In the genomic region with DNA sequence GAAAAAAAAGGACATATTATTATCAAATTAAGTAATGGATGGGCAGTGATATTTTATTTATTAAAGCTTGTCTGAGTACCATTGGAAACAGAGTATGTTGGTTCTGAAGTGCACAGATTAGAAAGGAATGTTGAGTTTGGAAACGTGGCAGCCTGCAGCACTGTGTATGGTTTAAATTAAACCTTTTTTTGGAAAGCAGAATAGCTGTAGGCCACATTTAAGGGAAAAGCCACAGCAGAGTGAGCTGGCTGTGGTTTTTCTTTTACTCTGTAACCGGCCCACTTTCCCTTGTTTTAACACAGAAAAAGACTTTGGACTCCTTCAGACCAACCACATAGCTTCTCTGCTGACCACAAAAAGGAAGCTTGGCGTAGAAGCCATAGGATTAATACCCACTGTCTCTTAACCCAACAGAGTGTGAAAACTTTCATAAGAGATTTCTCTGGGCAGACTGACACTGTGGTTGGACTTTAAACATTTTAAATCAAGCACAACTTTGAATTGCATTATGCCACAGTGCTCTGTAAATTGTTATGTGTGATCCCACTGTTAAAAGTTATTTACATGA, we compare ENCODE assay signal across 10 cellular contexts.
DNase-seq lines count a peak whose midpoint lies in the region; ATAC-seq and TF ChIP-seq lines count a peak whose summit lies in the region.
"Had no signal": no experiment of that assay in that cellular context is flagged by ENCODE, and none has a peak within 500 bp of the region (broad histone marks: within the 10 kb centered on the region; RNA-seq: fewer than 3 reads in every experiment).

No MANE protein-coding gene starts in this region.

- peaks cover 0 to 2% (median 0%) of the 10 kb centered on the region in 5 experiments for H3K9me3 Mint-ChIP-seq in brain
- H3K9me3 Mint-ChIP-seq: IgD-negative memory B cell, nephron progenitor cell had no signal

- H3K27me3 ChIP-seq in A673 (replicated peaks; ENCODE audit: insufficient read depth, low read depth, low read length, poor library complexity) (no peaks in the 10 kb centered on the region), liver (ENCODE audit: control insufficient read depth in 4 of 4, insufficient read depth in 4 of 4, low read length in 3 of 4) (no peaks in the 10 kb centered on the region), neuronal stem cell (ENCODE audit: control insufficient read depth in 3 of 3, insufficient read depth in 3 of 3, low read depth in 1 of 3, low read length in 3 of 3) (no peaks in the 10 kb centered on the region)

- POLR2A ChIA-PET in A673 (lab: Charles Lee; ENCODE audit: low non-redundant PET), result interaction anchor here (0.6 kb wide), 1 partner anchor 1957 kb away, joined by 3 read pairs; no protein-coding TSS in a partner anchor

- peaks cover 3% of the 10 kb centered on the region for H3K36me3 Mint-ChIP-seq in brain
- H3K36me3 Mint-ChIP-seq: IgD-negative memory B cell had no signal

- no peaks in the 10 kb centered on the region for H3K36me3 ChIP-seq in A673 (ENCODE audit: insufficient read depth, low read length, poor library complexity, severe bottlenecking)
- peaks cover 0 to 5% (median 1%) of the 10 kb centered on the region in 4 donors for H3K36me3 ChIP-seq in liver (ENCODE audit: control insufficient read depth in 4 of 4, insufficient read depth in 3 of 4, low read depth in 1 of 4, low read length in 3 of 4)
- no peaks in the 10 kb centered on the region for H3K36me3 ChIP-seq in neuronal stem cell (replicated peaks in 1 of 2; ENCODE audit: control insufficient read depth in 2 of 2, insufficient read depth in 2 of 2, low read length in 2 of 2)

- H2BK15ac ChIP-seq in neuronal stem cell (ENCODE audit: low read length), result no peak overlapping the region

- H3K4me1 Mint-ChIP-seq in brain, result peaks cover 60% of the 10 kb centered on the region
- H3K4me1 Mint-ChIP-seq: IgD-negative memory B cell had no signal

- H2BK12ac ChIP-seq in neuronal stem cell (ENCODE audit: low read length), result no peak overlapping the region

- no peak overlapping the region for H2BK120ac ChIP-seq in neuronal stem cell (ENCODE audit: low read depth, low read length)

- peak in 1 of 2 donors; percentile 32 for TF ChIP-seq RAD21 in liver (IDR thresholded peaks at IDR 0.05)

- DNase-seq in A673 (ENCODE audit: low spot score) (no peak), KG1 (lab: John Stamatoyannopoulos, UW) (peak; percentile 40), hippocampal formation (lab: John Stamatoyannopoulos, UW) (no peak), neuronal stem cell (ENCODE audit: low spot score) (no peak)
- DNase-seq: nephron progenitor cell had no signal

- H3K27ac Mint-ChIP-seq in brain, result peak overlapping the region; percentile 52 to 88 (median 77)
- H3K27ac Mint-ChIP-seq: IgD-negative memory B cell, nephron progenitor cell had no signal

- no peak overlapping the region for H3K4me2 ChIP-seq in neuronal stem cell (ENCODE audit: insufficient read depth, low read length, poor library complexity, severe bottlenecking)

- no peak overlapping the region for H2AFZ ChIP-seq in neuronal stem cell (ENCODE audit: low read length)

- no peak overlapping the region for H3K4me3 ChIP-seq in A673 (ENCODE audit: low read depth, low read length, poor library complexity, severe bottlenecking)
- no peak overlapping the region for H3K4me3 ChIP-seq in liver (ENCODE audit: low read depth in 1 of 3, low read length in 3 of 3)
- no peak overlapping the region for H3K4me3 ChIP-seq in neuronal stem cell (ENCODE audit: low read length in 2 of 2)

- H3K18ac ChIP-seq in neuronal stem cell (ENCODE audit: low read length), result no peak overlapping the region

- H3K4me3 Mint-ChIP-seq in brain, result peak overlapping the region; percentile 24 to 65 (median 54)
- H3K4me3 Mint-ChIP-seq: IgD-negative memory B cell, nephron progenitor cell had no signal

- no peak overlapping the region for H3K4ac ChIP-seq in neuronal stem cell (ENCODE audit: low read length)

- peak overlapping the region in 1 of 2 donors; percentile 2 for H3K9ac ChIP-seq in liver (ENCODE audit: low read depth in 1 of 2, low read length in 2 of 2)
- H3K9ac ChIP-seq in neuronal stem cell (ENCODE audit: low read depth, low read length, poor library complexity), result no peak overlapping the region

- TF ChIP-seq CTCF in A673 (conservative IDR thresholded peaks at IDR 0.05; ENCODE audit: low read depth, low read length) (no peak), brain (conservative IDR thresholded peaks at IDR 0.05) (no peak), liver (IDR thresholded peaks at IDR 0.05; ENCODE audit: low read depth, low read length, missing input control) (no peak)

- no peaks in the 10 kb centered on the region for H3K79me1 ChIP-seq in neuronal stem cell (ENCODE audit: low read depth, low read length)

- H2AK5ac ChIP-seq in neuronal stem cell (ENCODE audit: low read depth, low read length), result no peak overlapping the region

- H3K27ac ChIP-seq in A673 (ENCODE audit: low read depth, low read length, poor library complexity, severe bottlenecking) (peak overlapping the region; percentile 65), liver (ENCODE audit: low read depth in 1 of 2, low read length in 2 of 2) (peak overlapping the region; percentile 64 to 65), neuronal stem cell (replicated peaks; ENCODE audit: low read length) (no peak overlapping the region)

- no TSS peak for BruUV-seq in A673 (replicated peaks; lab: Mats Ljungman, UMichigan)

- 15% methylated on average over 3 of the region's 3 CpGs for WGBS in liver
- no CpG with 5 or more reads among the region's 3 CpGs for WGBS in neuronal stem cell (ENCODE audit: extremely low coverage in 2 of 2, insufficient read length in 2 of 2, insufficient replicate concordance in 1 of 2), 2 donors

- intact Hi-C loops in A673 (cut with micrococcal nuclease; ENCODE audit: unreplicated experiment), result no loop called here

- H3K14ac ChIP-seq in neuronal stem cell (ENCODE audit: low read length), result no peak overlapping the region

- H4K91ac ChIP-seq in neuronal stem cell (ENCODE audit: low read depth, low read length, poor library complexity), result no peak overlapping the region

- H3K9me3 ChIP-seq in A673 (ENCODE audit: low read depth, low read length, poor library complexity, severe bottlenecking), result no peaks in the 10 kb centered on the region
- no peaks in the 10 kb centered on the region for H3K9me3 ChIP-seq in liver (ENCODE audit: control insufficient read depth in 4 of 4, low read length in 3 of 4)
- H3K9me3 ChIP-seq in neuronal stem cell (replicated peaks in 1 of 2; ENCODE audit: control insufficient read depth in 2 of 2, insufficient read depth in 1 of 2, low read depth in 1 of 2, low read length in 2 of 2), result no peaks in the 10 kb centered on the region

- no peaks in the 10 kb centered on the region for H3K27me3 Mint-ChIP-seq in brain
- H3K27me3 Mint-ChIP-seq: IgD-negative memory B cell had no signal

- no peak overlapping the region for H3K23ac ChIP-seq in neuronal stem cell (ENCODE audit: low read depth, low read length, poor library complexity)

- no peak overlapping the region for H2BK5ac ChIP-seq in neuronal stem cell (ENCODE audit: low read length)

- H3K4me1 ChIP-seq in A673 (ENCODE audit: insufficient read depth, low read length, poor library complexity, severe bottlenecking) (peaks cover 55% of the 10 kb centered on the region), liver (ENCODE audit: control insufficient read depth in 4 of 4, insufficient read depth in 4 of 4, low read length in 3 of 4) (peaks cover 6 to 37% (median 22%) of the 10 kb centered on the region in 4 donors), neuronal stem cell (ENCODE audit: control insufficient read depth in 2 of 2, insufficient read depth in 1 of 2, low read depth in 1 of 2, low read length in 2 of 2) (peaks cover 0 to 8% of the 10 kb centered on the region in 2 donors)

- CTCF ChIA-PET in A673 (lab: Charles Lee), result interaction anchor here (0.6 kb wide), 1 partner anchor 30 kb away, joined by 3 read pairs; no protein-coding TSS in a partner anchor

- no peak for ATAC-seq in HG02610 (IDR thresholded peaks at IDR 0.05; ENCODE audit: unreplicated experiment)
- no peak for ATAC-seq in HG03159 (IDR thresholded peaks at IDR 0.05; ENCODE audit: unreplicated experiment)

- H4K8ac ChIP-seq in neuronal stem cell (ENCODE audit: low read depth, low read length), result no peak overlapping the region

TF ChIP-seq in liver, 16 proteins besides CTCF, POLR2A, EP300 and RAD21 (continues in another document):
- peak in 1 of 2 donors; percentile 18 for TF ChIP-seq RXRA (IDR thresholded peaks at IDR 0.05)
- TF ChIP-seq SP1 (IDR thresholded peaks at IDR 0.05), result peak; percentile 13
- no peak for TF ChIP-seq EGR1 (IDR thresholded peaks at IDR 0.05; ENCODE audit: low read depth in 2 of 2)
- no peak for TF ChIP-seq JUND (IDR thresholded peaks at IDR 0.05)
- TF ChIP-seq, protein P1, sequence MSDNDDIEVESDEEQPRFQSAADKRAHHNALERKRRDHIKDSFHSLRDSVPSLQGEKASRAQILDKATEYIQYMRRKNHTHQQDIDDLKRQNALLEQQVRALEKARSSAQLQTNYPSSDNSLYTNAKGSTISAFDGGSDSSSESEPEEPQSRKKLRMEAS (IDR thresholded peaks at IDR 0.05), result no peak
- TF ChIP-seq, protein P2, sequence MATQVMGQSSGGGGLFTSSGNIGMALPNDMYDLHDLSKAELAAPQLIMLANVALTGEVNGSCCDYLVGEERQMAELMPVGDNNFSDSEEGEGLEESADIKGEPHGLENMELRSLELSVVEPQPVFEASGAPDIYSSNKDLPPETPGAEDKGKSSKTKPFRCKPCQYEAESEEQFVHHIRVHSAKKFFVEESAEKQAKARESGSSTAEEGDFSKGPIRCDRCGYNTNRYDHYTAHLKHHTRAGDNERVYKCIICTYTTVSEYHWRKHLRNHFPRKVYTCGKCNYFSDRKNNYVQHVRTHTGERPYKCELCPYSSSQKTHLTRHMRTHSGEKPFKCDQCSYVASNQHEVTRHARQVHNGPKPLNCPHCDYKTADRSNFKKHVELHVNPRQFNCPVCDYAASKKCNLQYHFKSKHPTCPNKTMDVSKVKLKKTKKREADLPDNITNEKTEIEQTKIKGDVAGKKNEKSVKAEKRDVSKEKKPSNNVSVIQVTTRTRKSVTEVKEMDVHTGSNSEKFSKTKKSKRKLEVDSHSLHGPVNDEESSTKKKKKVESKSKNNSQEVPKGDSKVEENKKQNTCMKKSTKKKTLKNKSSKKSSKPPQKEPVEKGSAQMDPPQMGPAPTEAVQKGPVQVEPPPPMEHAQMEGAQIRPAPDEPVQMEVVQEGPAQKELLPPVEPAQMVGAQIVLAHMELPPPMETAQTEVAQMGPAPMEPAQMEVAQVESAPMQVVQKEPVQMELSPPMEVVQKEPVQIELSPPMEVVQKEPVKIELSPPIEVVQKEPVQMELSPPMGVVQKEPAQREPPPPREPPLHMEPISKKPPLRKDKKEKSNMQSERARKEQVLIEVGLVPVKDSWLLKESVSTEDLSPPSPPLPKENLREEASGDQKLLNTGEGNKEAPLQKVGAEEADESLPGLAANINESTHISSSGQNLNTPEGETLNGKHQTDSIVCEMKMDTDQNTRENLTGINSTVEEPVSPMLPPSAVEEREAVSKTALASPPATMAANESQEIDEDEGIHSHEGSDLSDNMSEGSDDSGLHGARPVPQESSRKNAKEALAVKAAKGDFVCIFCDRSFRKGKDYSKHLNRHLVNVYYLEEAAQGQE (IDR thresholded peaks at IDR 0.05), result peak; percentile 28
- peak; percentile 73 to 78 for TF ChIP-seq HNF4A (conservative IDR thresholded peaks at IDR 0.05)
- TF ChIP-seq TAF1 (conservative IDR thresholded peaks at IDR 0.05), result no peak
- peak; percentile 56 for TF ChIP-seq HNF4G (IDR thresholded peaks at IDR 0.05)
